ENCODE assay signal across 9 cellular contexts in genomic region chrX:153474718-153475117, GRCh38. TPM values are rescaled to one million over a fixed set of nuclear protein-coding genes. Genes with fewer than 3 reads are reported as not detected.
A peak's percentile ranks its signal among the peaks of the same experiment; 100 is the strongest.
DNase-seq lines count a peak whose midpoint lies in the region; ATAC-seq and TF ChIP-seq lines count a peak whose summit lies in the region.
"Had no signal": no experiment of that assay in that cellular context is flagged by ENCODE, and none has a peak within 500 bp of the region (broad histone marks: within the 10 kb centered on the region; RNA-seq: fewer than 3 reads in every experiment).

No MANE protein-coding gene starts in this region.

- peaks cover 0 to 5% (median 1%) of the 10 kb centered on the region in 11 experiments; a peak in 8 of 22 replicates for H4K20me1 ChIP-seq in BLaER1 treated with 17β-estradiol and CSF1 and Interleukin-3, amounts not matched to agents 10 nM and 100 nM

- H3K27ac Mint-ChIP-seq in T-cell: no peak overlapping the region

- H3K27ac ChIP-seq in BLaER1 treated with 17β-estradiol and CSF1 and Interleukin-3, amounts not matched to agents 10 nM and 100 nM: peak overlapping the region in 8 of 11 experiments; percentile 29 to 77 (median 66); a peak in 15 of 22 replicates
- H3K27ac ChIP-seq in breast epithelium: peak overlapping the region in 1 of 2 donors; percentile 69

- CTCF ChIA-PET in T-cell (lab: Charles Lee): no interaction called here

- H3K27me3 ChIP-seq in BLaER1 treated with 17β-estradiol and CSF1 and Interleukin-3, amounts not matched to agents 10 nM and 100 nM: peaks cover 5 to 64% (median 35%) of the 10 kb centered on the region in 11 experiments; a peak in 18 of 22 replicates
- H3K27me3 ChIP-seq in breast epithelium: peaks cover 0 to 72% of the 10 kb centered on the region in 2 donors

- H3K4me1 Mint-ChIP-seq in T-cell: peaks cover 5 to 17% (median 16%) of the 10 kb centered on the region in 3 donors

- no peak for TF ChIP-seq POLR2A in breast epithelium (IDR thresholded peaks at IDR 0.05)

- H3K27me3 Mint-ChIP-seq in T-cell: no peaks in the 10 kb centered on the region

- intact Hi-C loops in breast epithelium (cut with DNase I; ENCODE audit: low total_unique reads): no loop called here

- H3K36me3 Mint-ChIP-seq in T-cell: no peaks in the 10 kb centered on the region

- peak overlapping the region in 8 of 11 experiments; percentile 23 to 75 (median 60); a peak in 10 of 22 replicates for H3K9ac ChIP-seq in BLaER1 treated with 17β-estradiol and CSF1 and Interleukin-3, amounts not matched to agents 10 nM and 100 nM

- H3K4me3 Mint-ChIP-seq in T-cell: peak overlapping the region in 1 of 3 donors; percentile 54

- POLR2A ChIA-PET in T-cell (lab: Charles Lee): no interaction called here

- no peaks in the 10 kb centered on the region for H3K36me3 ChIP-seq in BLaER1 treated with 17β-estradiol and CSF1 and Interleukin-3, amounts not matched to agents 10 nM and 100 nM
- H3K36me3 ChIP-seq in breast epithelium: no peaks in the 10 kb centered on the region

- peaks cover 0 to 4% (median 0%) of the 10 kb centered on the region in 11 experiments; a peak in 4 of 22 replicates for H3K9me3 ChIP-seq in BLaER1 treated with 17β-estradiol and CSF1 and Interleukin-3, amounts not matched to agents 10 nM and 100 nM (replicated peaks in 1 of 11)
- H3K9me3 ChIP-seq in breast epithelium: no peaks in the 10 kb centered on the region

- no peak for TF ChIP-seq CTCF in breast epithelium (IDR thresholded peaks at IDR 0.05)

- peak overlapping the region in 5 of 10 experiments; percentile 17 to 52 (median 44); a peak in 7 of 20 replicates for H3K4me3 ChIP-seq in BLaER1 treated with 17β-estradiol and CSF1 and Interleukin-3, amounts not matched to agents 10 nM and 100 nM
- H3K4me3 ChIP-seq in breast epithelium: peak overlapping the region; percentile 17 to 59 (median 35)

- peaks cover 0 to 63% (median 42%) of the 10 kb centered on the region in 10 experiments; a peak in 17 of 20 replicates for H3K4me1 ChIP-seq in BLaER1 treated with 17β-estradiol and CSF1 and Interleukin-3, amounts not matched to agents 10 nM and 100 nM
- no peaks in the 10 kb centered on the region for H3K4me1 ChIP-seq in breast epithelium

- DNase-seq in T-cell (peak in 31 of 34 experiments; percentile 10 to 58 (median 31)), breast epithelium (ENCODE audit: low spot score in 2 of 2) (peak; percentile 41 to 60), lung microvascular endothelial cell (ENCODE audit: low read depth in 2 of 2) (peak; percentile 69 to 70), iPS-NIHi7 (ENCODE audit: extremely low spot score) (no peak)
- DNase-seq in stimulated activated naive CD4-positive, alpha-beta T cell treated with Interleukin-2 at 50 U/mL for 16 hours (lab: John Stamatoyannopoulos, UW): peak; percentile 23

- H3K4me2 ChIP-seq in BLaER1 treated with 17β-estradiol and CSF1 and Interleukin-3, amounts not matched to agents 10 nM and 100 nM: peak overlapping the region; percentile 54 to 77 (median 73)

- H3K9me3 Mint-ChIP-seq in T-cell: no peaks in the 10 kb centered on the region

- ATAC-seq in T-cell (replicated peaks in 1 of 4): no peak
- ATAC-seq in GM21447 (IDR thresholded peaks at IDR 0.05; ENCODE audit: unreplicated experiment): no peak
- no peak for ATAC-seq in GM21528 (IDR thresholded peaks at IDR 0.05; ENCODE audit: low FRiP score, unreplicated experiment)

RNA-seq across cellular contexts. Expression of gene HAUS7, which starts 4.3 kb away (rescaled TPM):
- total RNA-seq in T-cell: 10 to 100 TPM; 30.7 to 58.4 (median 48.6) TPM
- total RNA-seq in breast epithelium: 10 to 100 TPM; 19.0 to 26.2 (median 21.9) TPM
- total RNA-seq in lung microvascular endothelial cell: 7.8 and 11.3 TPM in 2 replicates

RNA-seq across cellular contexts. Expression of gene BGN, which starts 20.1 kb away (rescaled TPM):
- total RNA-seq in T-cell (under 1 TPM in 3 of 5 donors, not detected in 2; 0.25 to 0.70 (median 0.30) TPM), breast epithelium (10 to 100 TPM in 2 of 3 donors, 1 to 10 TPM in 1; 9.7 to 21.3 (median 11.0) TPM), lung microvascular endothelial cell (15.3 TPM in 2 replicates)
- total RNA-seq: activated CD8-positive, alpha-beta memory T cell treated with anti-CD3 and anti-CD28 coated beads for 36 hours had no signal

RNA-seq across cellular contexts. Expression of gene TREX2, which starts 28.9 kb away (rescaled TPM):
- 1 to 10 TPM; 2.4 to 6.3 (median 5.4) TPM for total RNA-seq in T-cell
- total RNA-seq in breast epithelium: 1 to 10 TPM; 1.0 to 4.3 (median 1.9) TPM
- total RNA-seq in lung microvascular endothelial cell: 4.4 and 7.7 TPM in 2 replicates

RNA-seq across cellular contexts. Expression of gene ATP2B3, which starts 42.7 kb away (rescaled TPM):
- total RNA-seq in T-cell: under 1 TPM in 1 of 5 donors, not detected in 4; 0.13 TPM
- not detected for total RNA-seq in breast epithelium
- total RNA-seq in lung microvascular endothelial cell: not detected in 2 replicates
- total RNA-seq: activated CD8-positive, alpha-beta memory T cell treated with anti-CD3 and anti-CD28 coated beads for 36 hours had no signal
